ENCODE assay signal across 25 cellular contexts in the genomic region with DNA sequence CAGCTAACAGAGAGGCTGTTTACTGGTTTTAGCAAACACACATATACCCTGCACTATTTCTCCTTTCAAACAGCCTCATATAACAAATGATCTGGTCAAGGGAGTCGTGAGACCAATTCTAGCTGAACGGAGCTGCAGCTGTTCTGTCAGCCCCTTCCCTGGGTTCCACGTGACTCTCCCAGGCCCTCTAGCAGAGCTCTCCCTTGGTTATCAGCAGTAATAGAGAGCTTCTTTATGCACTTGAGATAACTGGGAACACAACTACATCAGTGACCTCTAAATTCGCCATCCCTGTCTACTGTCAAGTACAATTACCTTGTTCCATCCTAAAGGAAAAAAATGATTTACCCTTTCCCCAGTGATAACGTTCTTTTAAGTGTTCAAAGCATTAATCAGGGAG. TPM values are rescaled to one million over a fixed set of nuclear protein-coding genes. Genes with fewer than 3 reads are reported as not detected.
A peak's percentile ranks its signal among the peaks of the same experiment; 100 is the strongest.
DNase-seq lines count a peak whose midpoint lies in the region; ATAC-seq, FAIRE-seq and TF ChIP-seq lines count a peak whose summit lies in the region.
"Had no signal": no experiment of that assay in that cellular context is flagged by ENCODE, and none has a peak within 500 bp of the region (broad histone marks: within the 10 kb centered on the region; RNA-seq: fewer than 3 reads in every experiment).

No MANE protein-coding gene starts in this region.

- H3K9me1 ChIP-seq in K562 (ENCODE audit: control insufficient read depth, insufficient read depth, low read length): no peaks in the 10 kb centered on the region

- H4K20me1 ChIP-seq in K562 (replicated peaks; ENCODE audit: control insufficient read depth, insufficient read depth, low read length): no peaks in the 10 kb centered on the region
- H4K20me1 ChIP-seq: BLaER1 treated with 17β-estradiol and CSF1 and Interleukin-3, amounts not matched to agents 10 nM and 100 nM had no signal

- H3K4me1 ChIP-seq in K562 (replicated peaks in 1 of 2; ENCODE audit: control insufficient read depth in 2 of 2, insufficient read depth in 2 of 2, low read length in 2 of 2) (peaks cover 0 to 7% of the 10 kb centered on the region in 2 experiments; a peak in 2 of 5 replicates), tibial artery (peaks cover 0 to 94% (median 13%) of the 10 kb centered on the region in 4 donors)
- H3K4me1 ChIP-seq: BLaER1 treated with 17β-estradiol and CSF1 and Interleukin-3, amounts not matched to agents 10 nM and 100 nM; spleen; upper lobe of left lung had no signal

- no TSS peak for BruUV-seq in K562 (replicated peaks; lab: Mats Ljungman, UMichigan)

- TF ChIP-seq RAD21 in K562 (CRISPR knock-in tag; conservative IDR thresholded peaks at IDR 0.05 in 1 of 2, IDR thresholded peaks at IDR 0.05 in 1 of 2): no peak

- H3K4me3 ChIP-seq in K562 (no peak overlapping the region), tibial artery (no peak overlapping the region)
- H3K4me3 ChIP-seq: BLaER1 treated with 17β-estradiol and CSF1 and Interleukin-3, amounts not matched to agents 10 nM and 100 nM; spleen; upper lobe of left lung had no signal

- intact Hi-C loops in Right ventricle myocardium superior (cut with DNase I): no loop called here
- intact Hi-C loops in cardiac septum (cut with DNase I): no loop called here
- intact Hi-C loops in K562 (cut with micrococcal nuclease): no loop called here
- intact Hi-C loops in tibial artery (cut with DNase I; ENCODE audit: low total_unique reads): no loop called here

- H3K36me3 ChIP-seq in K562 (ENCODE audit: control insufficient read depth, insufficient read depth, low read length): peaks cover 5% of the 10 kb centered on the region; the same call in 2 of the 3 replicates
- H3K36me3 ChIP-seq in tibial artery: no peaks in the 10 kb centered on the region
- H3K36me3 ChIP-seq: BLaER1 treated with 17β-estradiol and CSF1 and Interleukin-3, amounts not matched to agents 10 nM and 100 nM; spleen; upper lobe of left lung had no signal

- POLR2A ChIA-PET in K562 (lab: Yijun Ruan, JAX) (no interaction called here), HEK293T (lab: Yijun Ruan, JAX) (no interaction called here)

- no peak for TF ChIP-seq EP300 in K562 (IDR thresholded peaks at IDR 0.05; ENCODE audit: low read length)

- WGBS in K562 (ENCODE audit: insufficient coverage, low coverage, missing lambda C conversion rate): 30% methylated on average over 5 of the region's 5 CpGs

- H3K27me3 ChIP-seq in K562 (ENCODE audit: control insufficient read depth in 2 of 2, insufficient read depth in 2 of 2, low read length in 2 of 2): no peaks in the 10 kb centered on the region
- H3K27me3 ChIP-seq in tibial artery: no peaks in the 10 kb centered on the region
- H3K27me3 ChIP-seq: BLaER1 treated with 17β-estradiol and CSF1 and Interleukin-3, amounts not matched to agents 10 nM and 100 nM; upper lobe of left lung had no signal

- H3K9me3 ChIP-seq in K562 (replicated peaks; ENCODE audit: control insufficient read depth, insufficient read depth, low read depth, low read length) (no peaks in the 10 kb centered on the region), tibial artery (no peaks in the 10 kb centered on the region)
- H3K9me3 ChIP-seq: BLaER1 treated with 17β-estradiol and CSF1 and Interleukin-3, amounts not matched to agents 10 nM and 100 nM; spleen; upper lobe of left lung had no signal

- H3K4me2 ChIP-seq in K562 (ENCODE audit: insufficient read depth, low read length): no peak overlapping the region
- H3K4me2 ChIP-seq: BLaER1 treated with 17β-estradiol and CSF1 and Interleukin-3, amounts not matched to agents 10 nM and 100 nM had no signal

- no peak for TF ChIP-seq CTCF in K562 (IDR thresholded peaks at IDR 0.05 in 2 of 3, conservative IDR thresholded peaks at IDR 0.05 in 1 of 3; ENCODE audit: insufficient read depth in 2 of 3, low read depth in 1 of 3, low read length in 3 of 3)
- TF ChIP-seq CTCF in tibial artery (IDR thresholded peaks at IDR 0.05): no peak

- H3K9ac ChIP-seq in K562 (ENCODE audit: insufficient read depth in 1 of 2, low read depth in 2 of 2, low read length in 2 of 2): no peak overlapping the region
- H3K9ac ChIP-seq: BLaER1 treated with 17β-estradiol and CSF1 and Interleukin-3, amounts not matched to agents 10 nM and 100 nM had no signal

- H2AFZ ChIP-seq in K562 (ENCODE audit: low read depth, low read length): no peak overlapping the region

- TF ChIP-seq POLR2A in K562 (conservative IDR thresholded peaks at IDR 0.05): no peak

- CTCF ChIA-PET in K562 (lab: Yijun Ruan, JAX; ENCODE audit: low intra/inter-chr PET ratio): no interaction called here
- CTCF ChIA-PET in HEK293T (lab: Yijun Ruan, JAX): interaction anchor here (0.5 kb wide), 1 partner anchor 342 kb away, joined by 3 read pairs; no protein-coding TSS in a partner anchor

- ATAC-seq in Right ventricle myocardium superior (ENCODE audit: poor library complexity) (peak; percentile 89), K562 (peak; percentile 47; the same call in 2 of the 3 replicates), GM19452 (IDR thresholded peaks at IDR 0.05; ENCODE audit: unreplicated experiment) (no peak), left lobe of liver (no peak)
- ATAC-seq: activated CD4-positive, CD25-positive, alpha-beta regulatory T cell treated with anti-CD3 and anti-CD28 coated beads, Interleukin-2, amount 50 U/mL, for 24 hours; naive thymus-derived CD4-positive, alpha-beta T cell; Panc1; T-helper 17 cell had no signal

- no peak for FAIRE-seq in K562 (lab: Jason Lieb, UNC)

- DNase-seq in Right ventricle myocardium superior: no peak
- no peak for DNase-seq in cardiac septum (ENCODE audit: low spot score)
- peak in 1 of 4 experiments; percentile 39 for DNase-seq in K562 (ENCODE audit: extremely low read depth in 1 of 4, low spot score in 3 of 4)
- peak; percentile 40 for DNase-seq in inferior parietal cortex (ENCODE audit: extremely low spot score)
- DNase-seq in tibial artery: no peak
- no peak for DNase-seq in left lobe of liver (ENCODE audit: low spot score)
- DNase-seq in HEK293T (ENCODE audit: extremely low spot score): no peak
- DNase-seq: ACHN; activated CD4-positive, alpha-beta T cell treated with anti-CD3 and anti-CD28 coated beads, Interleukin-2, amount 50 U/mL, for 48 hours; activated CD8-positive, alpha-beta memory T cell treated with anti-CD3 and anti-CD28 coated beads, Interleukin-2, amount 50 U/mL, for 4 hours; activated naive CD4-positive, alpha-beta T cell treated with anti-CD3 and anti-CD28 coated beads, Interleukin-2, amount 10 ng/mL, durations not matched to agents 7 days and 5 days; H7; IMR-90; naive thymus-derived CD4-positive, alpha-beta T cell; NCI-H2029; NCI-H345; occipital lobe; spleen; T-helper 17 cell; upper lobe of left lung had no signal

- in situ Hi-C loops in K562 (cut with MboI): no loop called here

- H3K27ac ChIP-seq in K562 (ENCODE audit: extremely low read depth, low read depth, low read length) (no peak overlapping the region), tibial artery (peak overlapping the region; percentile 16 to 64)
- H3K27ac ChIP-seq: BLaER1 treated with 17β-estradiol and CSF1 and Interleukin-3, amounts not matched to agents 10 nM and 100 nM; spleen; upper lobe of left lung had no signal

- peaks cover 79% of the 10 kb centered on the region for H3K79me2 ChIP-seq in K562 (ENCODE audit: control insufficient read depth, insufficient read depth, low read length)

TF ChIP-seq in K562, 482 proteins besides CTCF, POLR2A, EP300 and RAD21:
- TF ChIP-seq PHF20 (IDR thresholded peaks at IDR 0.05; ENCODE audit: partially characterized antibody) (no peak), ZSCAN29 (IDR thresholded peaks at IDR 0.05) (no peak), ZNF561 (CRISPR knock-in tag; conservative IDR thresholded peaks at IDR 0.05) (no peak), CHD2 (IDR thresholded peaks at IDR 0.05; ENCODE audit: low read depth, low read length) (no peak), BMI1 (IDR thresholded peaks at IDR 0.05; ENCODE audit: low read length) (no peak)

TF ChIP-seq in HEK293T, 16 proteins besides CTCF, POLR2A, EP300 and RAD21 (continues in another document):
- TF ChIP-seq FOXK2 (IDR thresholded peaks at IDR 0.05) (no peak), ARNT (IDR thresholded peaks at IDR 0.05) (no peak), TARDBP (IDR thresholded peaks at IDR 0.05) (no peak), L3MBTL2 (conservative IDR thresholded peaks at IDR 0.05) (no peak), FOXM1 (IDR thresholded peaks at IDR 0.05; ENCODE audit: borderline replicate concordance) (no peak), BHLHE40 (IDR thresholded peaks at IDR 0.05; ENCODE audit: borderline replicate concordance) (no peak), ZNF384 (IDR thresholded peaks at IDR 0.05) (no peak), HDGF (IDR thresholded peaks at IDR 0.05; ENCODE audit: borderline replicate concordance) (no peak), ELF4 (IDR thresholded peaks at IDR 0.05) (no peak), CTBP1 (IDR thresholded peaks at IDR 0.05; ENCODE audit: borderline replicate concordance) (no peak), SP1 (IDR thresholded peaks at IDR 0.05) (no peak), FOXA1 (IDR thresholded peaks at IDR 0.05) (no peak), NFRKB (IDR thresholded peaks at IDR 0.05) (no peak), LEF1 (IDR thresholded peaks at IDR 0.05; ENCODE audit: borderline replicate concordance) (no peak), SUZ12 (IDR thresholded peaks at IDR 0.05) (no peak)

RNA-seq across cellular contexts. Expression of a gene that starts 28.4 kb away (rescaled TPM):
- 1.3 TPM for total RNA-seq in Right ventricle myocardium superior
- total RNA-seq in cardiac septum: 1.1 TPM
- 14.8 and 15.1 TPM in 2 replicates for total RNA-seq in K562 (2011; cell fraction: chromatin; rRNA removed; ENCODE audit: low replicate concordance)
- 13.7 and 16.2 TPM in 2 replicates for total RNA-seq in K562 (2011; cell fraction: nucleolus; rRNA removed)
- total RNA-seq in K562 (2011; cell fraction: nucleoplasm; rRNA removed): 13.1 and 24.9 TPM in 2 replicates
- total RNA-seq in K562 (2014; rRNA removed): 14.2 and 26.2 TPM in 2 replicates
- total RNA-seq in K562 (2014; rRNA removed; fragmentation: Illumina TruSeq; extraction: Trizol): 19.0 and 19.2 TPM in 2 replicates
- total RNA-seq in K562 (2015; rRNA removed; fragmentation: Illumina TruSeq; extraction: Trizol): 18.4 and 20.0 TPM in 2 replicates
- total RNA-seq in K562 (2021): 28.5 and 33.3 TPM in 2 replicates
- 3.2 and 4.5 TPM in 2 replicates for polyA plus RNA-seq in K562 (2011; rRNA removed)
- 3.3 and 10.5 TPM in 2 replicates for polyA plus RNA-seq in K562 (2011; cell fraction: cytosol; rRNA removed)
- 4.9 and 8.3 TPM in 2 replicates for polyA plus RNA-seq in K562 (2011; cell fraction: nucleus; rRNA removed)
- polyA plus RNA-seq in K562 (2012): 15.2 and 16.0 TPM in 2 replicates
- polyA plus RNA-seq in K562 (2014; fragmentation: Illumina TruSeq; extraction: Trizol): 11.6 and 14.6 TPM in 2 replicates
- polyA plus RNA-seq in K562 (2014; fragmentation: Nextera tagmentation; extraction: Ambion mirVana): 1 to 10 TPM; 3.8 to 5.1 TPM
- polyA plus RNA-seq in K562 (2014; rRNA removed): 9.7 and 17.7 TPM in 2 replicates
- 5.3 and 6.0 TPM in 2 replicates for polyA minus RNA-seq in K562 (2011; rRNA and poly(A)+ RNA removed)
- polyA minus RNA-seq in K562 (2011; cell fraction: cytosol; rRNA and poly(A)+ RNA removed): 5.9 and 7.3 TPM in 2 replicates
- 8.1 and 9.1 TPM in 2 replicates for polyA minus RNA-seq in K562 (2011; cell fraction: nucleus; rRNA and poly(A)+ RNA removed)
- 0.05 TPM for total RNA-seq in left lobe of liver
- total RNA-seq: G401, IMR-90 had no signal
- polyA plus RNA-seq: IMR-90 had no signal

Comparison
In these comparisons a context has a peak if more than half of its experiments do, and no peak if none do; other contexts are left out.
1. ATAC-seq: peak in Right ventricle myocardium superior (single experiment) and K562 (single experiment); none in GM19452 (single experiment) and left lobe of liver (single experiment).